In genomic region chr5:55022454-55022853, GRCh38 we compare ENCODE assay signal across 21 cellular contexts. TPM values are rescaled to one million over a fixed set of nuclear protein-coding genes. Genes with fewer than 3 reads are reported as not detected.
"Had no signal": no experiment of that assay in that cellular context is flagged by ENCODE, and none has a peak within 500 bp of the region (broad histone marks: within the 10 kb centered on the region; RNA-seq: fewer than 3 reads in every experiment).

No MANE protein-coding gene starts in this region.

- H3K9me3 ChIP-seq: colonic mucosa, gastrocnemius medialis, heart right ventricle, SK-N-SH, suprapubic skin had no signal

- ATAC-seq: gastrocnemius medialis; heart right ventricle; left lobe of liver; stimulated activated naive CD8-positive, alpha-beta T cell treated with anti-CD3 and anti-CD28 coated beads, Interleukin-15, Interleukin-2, amounts not matched to agents 100 U/mL and 50 U/mL, for 24 hours had no signal

- DNase-seq: activated CD4-positive, alpha-beta T cell treated with anti-CD3 and anti-CD28 coated beads, Interleukin-2, amount 50 U/mL, for 1 hour; activated CD4-positive, CD25-positive, alpha-beta regulatory T cell; activated CD8-positive, alpha-beta memory T cell treated with anti-CD3 and anti-CD28 coated beads, Interleukin-2, amount 50 U/mL, for 4 hours; activated effector memory CD4-positive, alpha-beta T cell treated with Interleukin-2 at 50 U/mL for 16 hours; colonic mucosa; effector CD4-positive, alpha-beta T cell; gastrocnemius medialis; heart right ventricle; islet precursor cell; mammary epithelial cell; nephron progenitor cell; SK-N-SH; stimulated activated CD4-positive, alpha-beta T cell treated with anti-CD3 and anti-CD28 coated beads, Interleukin-2, amount 100 ng/mL, for 24 hours; stimulated activated naive CD8-positive, alpha-beta T cell treated with anti-CD3 and anti-CD28 coated beads, Interleukin-15, Interleukin-2, amounts not matched to agents 100 U/mL and 50 U/mL, for 24 hours had no signal

- H3K27ac Mint-ChIP-seq: nephron progenitor cell had no signal

- H3K27ac ChIP-seq: cardiac muscle cell, colonic mucosa, gastrocnemius medialis, suprapubic skin had no signal

- H3K27me3 ChIP-seq: cardiac muscle cell, colonic mucosa, gastrocnemius medialis, suprapubic skin had no signal

- H3K36me3 ChIP-seq: cardiac muscle cell, colonic mucosa, gastrocnemius medialis, heart right ventricle, suprapubic skin had no signal

- H3K4me1 ChIP-seq: colonic mucosa, gastrocnemius medialis, heart right ventricle, suprapubic skin had no signal

- H3K4me3 Mint-ChIP-seq: nephron progenitor cell had no signal

- H3K9me3 Mint-ChIP-seq: nephron progenitor cell had no signal

- H3K4me3 ChIP-seq: cardiac muscle cell, colonic mucosa, gastrocnemius medialis, heart right ventricle, suprapubic skin had no signal

RNA-seq across cellular contexts. Expression of gene GZMK, which starts 1.6 kb away (rescaled TPM):
- total RNA-seq: cardiac muscle cell, fibroblast of lung, mammary epithelial cell, osteoblast, pulmonary artery endothelial cell had no signal
- polyA plus RNA-seq: cardiac muscle cell, fibroblast of lung, mammary epithelial cell, SK-N-SH had no signal

RNA-seq across cellular contexts. Expression of gene ESM1, which starts 37.1 kb away (rescaled TPM):
- total RNA-seq: left lobe of liver, mononuclear cell had no signal
- polyA plus RNA-seq: mammary epithelial cell had no signal
